In genomic region chr1:20633190-20634064, GRCh38 we compare ENCODE assay signal across 1 cellular context.
A peak's percentile ranks its signal among the peaks of the same experiment; 100 is the strongest.
TF ChIP-seq lines count a peak whose summit lies in the region.

Gene PINK1, plus strand, starts transcription at chr1:20633458. Its CDS starts 91 bp downstream, at chr1:20633549.

TF ChIP-seq in H1, 55 proteins besides CTCF, POLR2A, EP300 and RAD21 (continued from another document):
- TF ChIP-seq POU5F1 (IDR thresholded peaks at IDR 0.05; ENCODE audit: low read depth, low read length) (no peak), NANOG (IDR thresholded peaks at IDR 0.05; ENCODE audit: insufficient read depth, low read depth, low read length, poor library complexity, severe bottlenecking) (peak; percentile 4), HDAC2 (IDR thresholded peaks at IDR 0.05; ENCODE audit: borderline replicate concordance in 1 of 2, low read depth in 2 of 2, low read length in 2 of 2) (peak in 1 of 2 experiments; percentile 72; a peak in 1 of 4 replicates), NRF1 (IDR thresholded peaks at IDR 0.05; ENCODE audit: low read depth, low read length) (peak; percentile 90), EZH2 (IDR thresholded peaks at IDR 0.05; ENCODE audit: low read depth, low read length, severe bottlenecking) (no peak), CEBPB (IDR thresholded peaks at IDR 0.05; ENCODE audit: low read depth, low read length) (no peak), TCF12 (IDR thresholded peaks at IDR 0.05; ENCODE audit: low read depth, low read length) (no peak), RBBP5 (IDR thresholded peaks at IDR 0.05; ENCODE audit: borderline replicate concordance, low read depth, low read length) (no peak; the same call in 1 of the 2 replicates), SRF (IDR thresholded peaks at IDR 0.05; ENCODE audit: low read depth, low read length) (no peak), KDM4A (IDR thresholded peaks at IDR 0.05; ENCODE audit: low read depth, low read length, severe bottlenecking) (peak; percentile 79), RNF2 (IDR thresholded peaks at IDR 0.05; ENCODE audit: borderline replicate concordance, low read depth, low read length, missing control alignments, poor library complexity, severe bottlenecking) (no peak), CREB1 (IDR thresholded peaks at IDR 0.05) (0 out of 2 replicates have a peak, but pooled peaks have one; percentile 40), MAX (IDR thresholded peaks at IDR 0.05) (peak; percentile 97), E2F6 (IDR thresholded peaks at IDR 0.05) (peak; percentile 84), SIRT6 (IDR thresholded peaks at IDR 0.05; ENCODE audit: low read length) (no peak), HDAC6 (IDR thresholded peaks at IDR 0.05; ENCODE audit: low read depth, low read length) (no peak), CHD2 (IDR thresholded peaks at IDR 0.05; ENCODE audit: low read length) (no peak), ATF2 (IDR thresholded peaks at IDR 0.05; ENCODE audit: low read length) (no peak), ASH2L (IDR thresholded peaks at IDR 0.05; ENCODE audit: low read length) (peak; percentile 22), ZNF274 (IDR thresholded peaks at IDR 0.05; ENCODE audit: borderline replicate concordance, extremely low read depth, low read length) (no peak), ATF3 (IDR thresholded peaks at IDR 0.05; ENCODE audit: insufficient read depth, low read depth, low read length) (peak; percentile 67), POLR2AphosphoS5 (IDR thresholded peaks at IDR 0.05; ENCODE audit: low read depth, low read length) (no peak), KDM1A (IDR thresholded peaks at IDR 0.05; ENCODE audit: borderline replicate concordance, low read length) (no peak), PHF8 (conservative IDR thresholded peaks at IDR 0.05; ENCODE audit: low read depth, low read length) (peak; percentile 40; the same call in 1 of the 2 replicates), JUND (IDR thresholded peaks at IDR 0.05; ENCODE audit: low read length) (0 out of 2 replicates have a peak, but pooled peaks have one; percentile 35), TAF1 (IDR thresholded peaks at IDR 0.05; ENCODE audit: low read depth, low read length) (peak; percentile 28), FOSL1 (IDR thresholded peaks at IDR 0.05; ENCODE audit: insufficient read depth, low read depth, low read length) (no peak), BCL11A (IDR thresholded peaks at IDR 0.05; ENCODE audit: low read depth in 2 of 2, low read length in 2 of 2) (no peak), SP4 (IDR thresholded peaks at IDR 0.05; ENCODE audit: low read length) (0 out of 2 replicates have a peak, but pooled peaks have one; percentile 78), SAP30 (IDR thresholded peaks at IDR 0.05; ENCODE audit: insufficient read depth, insufficient replicate concordance, low read length) (no peak), SIX5 (IDR thresholded peaks at IDR 0.05; ENCODE audit: low read depth, low read length) (no peak), TAF7 (optimal IDR thresholded peaks at IDR 0.05; ENCODE audit: borderline replicate concordance, low read depth, low read length) (no peak), TEAD4 (IDR thresholded peaks at IDR 0.05; ENCODE audit: low read depth, low read length) (no peak), CHD7 (IDR thresholded peaks at IDR 0.05; ENCODE audit: insufficient replicate concordance, low read length) (no peak), YY1 (IDR thresholded peaks at IDR 0.05; ENCODE audit: low read depth, low read length) (peak; percentile 35; the same call in 1 of the 2 replicates), JUN (IDR thresholded peaks at IDR 0.05; ENCODE audit: low read depth, low read length) (no peak), CTBP2 (IDR thresholded peaks at IDR 0.05; ENCODE audit: borderline replicate concordance, insufficient read depth, insufficient read length, low read length) (no peak), SP1 (IDR thresholded peaks at IDR 0.05; ENCODE audit: low read depth, low read length) (peak; percentile 61; the same call in 1 of the 2 replicates), SP2 (IDR thresholded peaks at IDR 0.05; ENCODE audit: low read length) (no peak), CBX5 (IDR thresholded peaks at IDR 0.05; ENCODE audit: low read depth, low read length) (no peak), CBX8 (IDR thresholded peaks at IDR 0.05; ENCODE audit: borderline replicate concordance, low read depth, low read length) (no peak), BACH1 (IDR thresholded peaks at IDR 0.05; ENCODE audit: low read length) (no peak), SIN3A (conservative IDR thresholded peaks at IDR 0.05 in 1 of 2, IDR thresholded peaks at IDR 0.05 in 1 of 2; ENCODE audit: low read depth in 1 of 2, low read length in 2 of 2) (peak in 1 of 2 experiments; percentile 92; a peak in 2 of 4 replicates), MAFK (IDR thresholded peaks at IDR 0.05; ENCODE audit: low read depth, low read length) (no peak), GABPA (IDR thresholded peaks at IDR 0.05; ENCODE audit: borderline replicate concordance, insufficient read depth, low read length) (no peak), KDM5A (IDR thresholded peaks at IDR 0.05; ENCODE audit: low read length) (no peak), BRCA1 (IDR thresholded peaks at IDR 0.05; ENCODE audit: low read depth, low read length) (no peak), RXRA (IDR thresholded peaks at IDR 0.05; ENCODE audit: insufficient read depth, low read depth, low read length) (no peak), SUZ12 (IDR thresholded peaks at IDR 0.05; ENCODE audit: low read length) (no peak), CHD1 (IDR thresholded peaks at IDR 0.05; ENCODE audit: low read depth, low read length) (no peak), EGR1 (IDR thresholded peaks at IDR 0.05; ENCODE audit: borderline replicate concordance, low read depth, low read length) (0 out of 2 replicates have a peak, but pooled peaks have one; percentile 6)
TF ChIP-seq in H1: peak in this region for 18.
